Comparison of ENCODE assay signal across 26 cellular contexts in genomic region chr5:176490291-176490690, GRCh38. TPM values are rescaled to one million over a fixed set of nuclear protein-coding genes. Genes with fewer than 3 reads are reported as not detected.
DNase-seq lines count a peak whose midpoint lies in the region; ATAC-seq and TF ChIP-seq lines count a peak whose summit lies in the region.
"Had no signal": no experiment of that assay in that cellular context is flagged by ENCODE, and none has a peak within 500 bp of the region (broad histone marks: within the 10 kb centered on the region; RNA-seq: fewer than 3 reads in every experiment).

No MANE protein-coding gene starts in this region.

- H3K4me3 Mint-ChIP-seq in CD4-positive, alpha-beta memory T cell: peak overlapping the region in 4 of 8 donors; percentile 38 to 61 (median 48)
- no peak overlapping the region for H3K4me3 Mint-ChIP-seq in neural progenitor cell
- H3K4me3 Mint-ChIP-seq: activated T-cell treated with anti-CD3 and anti-CD28 coated beads, Interleukin-2, amount 50 U/mL, for 72 hours; stimulated activated effector memory CD8-positive, alpha-beta T cell treated with anti-CD3 and anti-CD28 coated beads, Interleukin-12 subunit alpha, Interleukin-12 subunit beta, amount 100 ng/mL, for 72 hours had no signal

- DNase-seq in AG04450 (ENCODE audit: low read depth, low spot score) (no peak), PC-3 (peak; percentile 44), epithelial cell of prostate (ENCODE audit: low read depth, low spot score) (no peak), neural progenitor cell (ENCODE audit: low spot score) (no peak), HUDEP-2 (lab: John Stamatoyannopoulos, UW; ENCODE audit: unreplicated experiment in 76 of 76) (no peak)
- DNase-seq in CD4-positive, alpha-beta memory T cell: no peak
- DNase-seq: activated CD4-positive, alpha-beta T cell treated with anti-CD3 and anti-CD28 coated beads for 1 hour; activated naive CD4-positive, alpha-beta T cell treated with anti-CD3 and anti-CD28 coated beads, Interleukin-2, amount 50 U/mL, for 16 hours; activated T-cell treated with anti-CD3 and anti-CD28 coated beads, Interleukin-2, amount 50 U/mL, for 72 hours; colonic mucosa; DMS79; effector memory CD4-positive, alpha-beta T cell; GM23248; Karpas-422; midbrain; natural killer cell; NCI-H1048; NCI-H187 treated with DMSO at 0.1 percent for 48 hours; NCI-H69; stimulated activated CD4-positive, alpha-beta T cell treated with anti-CD3 and anti-CD28 coated beads, Interleukin-2, amount 100 ng/mL, for 24 hours had no signal

- H3K27me3 ChIP-seq in AG04450 (ENCODE audit: control insufficient read depth, insufficient read depth, low read length) (no peaks in the 10 kb centered on the region), PC-3 (ENCODE audit: low read length) (no peaks in the 10 kb centered on the region), neural progenitor cell (no peaks in the 10 kb centered on the region)
- H3K27me3 ChIP-seq in CD4-positive, alpha-beta memory T cell (ENCODE audit: insufficient read depth, low read length): no peaks in the 10 kb centered on the region
- H3K27me3 ChIP-seq: colonic mucosa, esophagus muscularis mucosa, gastroesophageal sphincter had no signal

- H3F3A ChIP-seq in PC-3 (ENCODE audit: low read length, unreplicated experiment): peaks cover 21% of the 10 kb centered on the region
- no peaks in the 10 kb centered on the region for H3F3A ChIP-seq in neural progenitor cell (ENCODE audit: low read depth)

- H3K4me1 Mint-ChIP-seq in CD4-positive, alpha-beta memory T cell: peaks cover 23 to 49% (median 34%) of the 10 kb centered on the region in 4 donors
- H3K4me1 Mint-ChIP-seq in neural progenitor cell: no peaks in the 10 kb centered on the region

- H3K4me3 ChIP-seq in AG04450 (ENCODE audit: low read depth, low read length) (no peak overlapping the region), PC-3 (ENCODE audit: low read length) (peak overlapping the region; percentile 12; the same call in 1 of the 2 replicates), neural progenitor cell (no peak overlapping the region)
- H3K4me3 ChIP-seq in CD4-positive, alpha-beta memory T cell (ENCODE audit: low read length in 2 of 2): no peak overlapping the region
- H3K4me3 ChIP-seq: colonic mucosa, esophagus muscularis mucosa, gastroesophageal sphincter, GM23248, smooth muscle cell had no signal

- H3K9ac ChIP-seq in PC-3 (ENCODE audit: low read length) (no peak overlapping the region), neural progenitor cell (no peak overlapping the region)
- H3K9ac ChIP-seq: GM23248 had no signal

- intact Hi-C loops in CD4-positive, alpha-beta memory T cell (cut with micrococcal nuclease): loop anchor here (5.0 kb wide), 1 partner anchor 47 kb away; the partner anchor contains the start of gene RNF44
- intact Hi-C loops in PC-3 (cut with micrococcal nuclease): loop anchor here (2.0 kb wide), 2 partner anchors 17 to 41 kb away; partner anchors contain the start of gene FAF2

- peak; percentile 21 for ATAC-seq in PC-3
- ATAC-seq in HG02885 (IDR thresholded peaks at IDR 0.05; ENCODE audit: poor library complexity, unreplicated experiment): no peak
- ATAC-seq: activated T-cell treated with anti-CD3 and anti-CD28 coated beads, Interleukin-2, amount 50 U/mL, for 72 hours; gastroesophageal sphincter; natural killer cell; stimulated activated effector memory CD8-positive, alpha-beta T cell treated with anti-CD3 and anti-CD28 coated beads, Interleukin-12 subunit alpha, Interleukin-12 subunit beta, amount 100 ng/mL, for 72 hours had no signal

- BruUV-seq in PC-3 (replicated peaks; lab: Mats Ljungman, UMichigan): no TSS peak

- POLR2A ChIA-PET in AG04450 (lab: Yijun Ruan, JAX): interaction anchor here (1.2 to 1.5 kb wide), 2 partner anchors 16 to 24 kb away, joined by 7 to 9 read pairs; no protein-coding TSS in a partner anchor
- POLR2A ChIA-PET in CD4-positive, alpha-beta memory T cell (lab: Charles Lee; ENCODE audit: partially characterized antibody): interaction anchor here (1.2 kb wide), 1 partner anchor 48 kb away, joined by 3 read pairs; the partner anchor contains the start of gene RNF44
- POLR2A ChIA-PET in PC-3 (lab: Charles Lee; ENCODE audit: unreplicated experiment): no interaction called here

- H3K9me2 ChIP-seq in PC-3 (replicated peaks; ENCODE audit: low read length): no peaks in the 10 kb centered on the region

- no peaks in the 10 kb centered on the region for H3K9me3 Mint-ChIP-seq in CD4-positive, alpha-beta memory T cell
- no peaks in the 10 kb centered on the region for H3K9me3 Mint-ChIP-seq in neural progenitor cell
- H3K9me3 Mint-ChIP-seq: activated T-cell treated with anti-CD3 and anti-CD28 coated beads, Interleukin-2, amount 50 U/mL, for 72 hours; natural killer cell; stimulated activated effector memory CD8-positive, alpha-beta T cell treated with anti-CD3 and anti-CD28 coated beads, Interleukin-12 subunit alpha, Interleukin-12 subunit beta, amount 100 ng/mL, for 72 hours had no signal

- H2AFZ ChIP-seq in PC-3 (ENCODE audit: low read length) (no peak overlapping the region), neural progenitor cell (replicated peaks) (no peak overlapping the region)
- H2AFZ ChIP-seq: GM23248 had no signal

- H3K4me2 ChIP-seq in PC-3 (ENCODE audit: low read length) (peak overlapping the region; percentile 49), neural progenitor cell (no peak overlapping the region)
- H3K4me2 ChIP-seq: smooth muscle cell had no signal

- peak overlapping the region; percentile 42 for H3K27ac ChIP-seq in AG04450 (ENCODE audit: low read depth, low read length)
- no peak overlapping the region for H3K27ac ChIP-seq in CD4-positive, alpha-beta memory T cell (ENCODE audit: low read depth, low read length)
- peak overlapping the region; percentile 65 for H3K27ac ChIP-seq in PC-3 (ENCODE audit: low read length)
- peak overlapping the region; percentile 70 for H3K27ac ChIP-seq in epithelial cell of prostate
- H3K27ac ChIP-seq in neural progenitor cell: no peak overlapping the region
- H3K27ac ChIP-seq: colonic mucosa, esophagus muscularis mucosa, gastroesophageal sphincter, GM23248 had no signal

- H4K20me1 ChIP-seq in PC-3 (ENCODE audit: low read length): peaks cover 13% of the 10 kb centered on the region; the same call in 1 of the 2 replicates
- peaks cover 12% of the 10 kb centered on the region for H4K20me1 ChIP-seq in neural progenitor cell (ENCODE audit: low read depth)

- CTCF ChIA-PET in AG04450 (lab: Charles Lee) (interaction anchor here (1.4 to 2.7 kb wide), 2 partner anchors 42 to 170 kb away, joined by 3 to 17 read pairs; partner anchors contain the start of gene FAF2), PC-3 (lab: Charles Lee) (no interaction called here)
- CTCF ChIA-PET in CD4-positive, alpha-beta memory T cell (lab: Charles Lee; ENCODE audit: partially characterized antibody): interaction anchor here (0.6 to 0.9 kb wide), 3 partner anchors 45 to 170 kb away, joined by 3 to 4 read pairs (median 3); no protein-coding TSS in a partner anchor

- peaks cover 25% of the 10 kb centered on the region for H3K4me1 ChIP-seq in CD4-positive, alpha-beta memory T cell (ENCODE audit: insufficient read depth, low read length)
- H3K4me1 ChIP-seq in PC-3 (ENCODE audit: insufficient read depth, low read length): peaks cover 47% of the 10 kb centered on the region
- H3K4me1 ChIP-seq in neural progenitor cell: no peaks in the 10 kb centered on the region
- H3K4me1 ChIP-seq: colonic mucosa had no signal

- H3K36me3 Mint-ChIP-seq in CD4-positive, alpha-beta memory T cell: peaks cover 67 to 73% of the 10 kb centered on the region in 2 donors
- H3K36me3 Mint-ChIP-seq in neural progenitor cell: peaks cover 39% of the 10 kb centered on the region

- TF ChIP-seq CTCF in AG04450 (IDR thresholded peaks at IDR 0.05; ENCODE audit: low read depth, low read length) (no peak), PC-3 (conservative IDR thresholded peaks at IDR 0.05; ENCODE audit: low read depth, low read length) (peak; percentile 40), neural progenitor cell (IDR thresholded peaks at IDR 0.05) (no peak)

- peaks cover 34% of the 10 kb centered on the region for H3K79me2 ChIP-seq in PC-3 (ENCODE audit: low read length)
- no peaks in the 10 kb centered on the region for H3K79me2 ChIP-seq in neural progenitor cell (ENCODE audit: low read depth)

- H3K27me3 Mint-ChIP-seq in CD4-positive, alpha-beta memory T cell: no peaks in the 10 kb centered on the region
- H3K27me3 Mint-ChIP-seq in neural progenitor cell (ENCODE audit: insufficient read depth, low read depth): peaks cover 2% of the 10 kb centered on the region

- peak overlapping the region in 4 of 7 donors; percentile 2 to 79 (median 64) for H3K27ac Mint-ChIP-seq in CD4-positive, alpha-beta memory T cell
- no peak overlapping the region for H3K27ac Mint-ChIP-seq in neural progenitor cell
- H3K27ac Mint-ChIP-seq: activated T-cell treated with anti-CD3 and anti-CD28 coated beads, Interleukin-2, amount 50 U/mL, for 72 hours had no signal

- H3K36me3 ChIP-seq in CD4-positive, alpha-beta memory T cell (ENCODE audit: insufficient read depth, low read length): peaks cover 47% of the 10 kb centered on the region
- H3K36me3 ChIP-seq in PC-3 (ENCODE audit: low read depth, low read length) (peaks cover 55% of the 10 kb centered on the region), neural progenitor cell (peaks cover 22% of the 10 kb centered on the region)
- H3K36me3 ChIP-seq: colonic mucosa had no signal

- H3K9me3 ChIP-seq in AG04450 (ENCODE audit: control insufficient read depth, insufficient read depth, low read length): no peaks in the 10 kb centered on the region
- H3K9me3 ChIP-seq in CD4-positive, alpha-beta memory T cell (ENCODE audit: control insufficient read depth in 1 of 2, low read length in 2 of 2): no peaks in the 10 kb centered on the region
- no peaks in the 10 kb centered on the region for H3K9me3 ChIP-seq in PC-3 (ENCODE audit: low read length)
- H3K9me3 ChIP-seq in neural progenitor cell (ENCODE audit: low read depth): no peaks in the 10 kb centered on the region
- H3K9me3 ChIP-seq: colonic mucosa, esophagus muscularis mucosa, gastroesophageal sphincter had no signal

RNA-seq across cellular contexts. Expression of gene FAF2, which starts 42.1 kb away (rescaled TPM):
- 57.1 and 68.7 TPM in 2 replicates for polyA plus RNA-seq in AG04450 (2011; rRNA removed)
- 65.0 and 70.5 TPM in 2 replicates for polyA minus RNA-seq in AG04450 (2011; rRNA and poly(A)+ RNA removed)
- total RNA-seq in CD4-positive, alpha-beta memory T cell: 10 to 100 TPM; 32.3 to 33.6 TPM
- 10 to 100 TPM; 10.8 to 18.4 TPM for polyA plus RNA-seq in CD4-positive, alpha-beta memory T cell
- total RNA-seq in PC-3 (2014; rRNA removed): 51.4 TPM in 2 replicates
- 32.3 and 33.4 TPM in 2 replicates for total RNA-seq in neural progenitor cell (ENCODE audit: low replicate concordance)

RNA-seq across cellular contexts. Expression of gene RNF44, which starts 46.9 kb away (rescaled TPM):
- polyA plus RNA-seq in AG04450 (2011; rRNA removed): 4.0 and 4.5 TPM in 2 replicates
- polyA minus RNA-seq in AG04450 (2011; rRNA and poly(A)+ RNA removed): 4.6 and 5.8 TPM in 2 replicates
- total RNA-seq in CD4-positive, alpha-beta memory T cell: 100 to 1,000 TPM; 247 to 262 TPM
- polyA plus RNA-seq in CD4-positive, alpha-beta memory T cell: 1 to 10 TPM; 1.1 to 7.1 TPM
- total RNA-seq in PC-3 (2014; rRNA removed): 19.2 and 28.3 TPM in 2 replicates
- total RNA-seq in neural progenitor cell (ENCODE audit: low replicate concordance): 11.7 and 38.7 TPM in 2 replicates

RNA-seq across cellular contexts. Expression of gene CDHR2, which starts 58.9 kb away (rescaled TPM):
- not detected in 2 replicates for polyA plus RNA-seq in AG04450 (2011; rRNA removed)
- not detected in 2 replicates for polyA minus RNA-seq in AG04450 (2011; rRNA and poly(A)+ RNA removed)
- total RNA-seq in CD4-positive, alpha-beta memory T cell: 1 to 10 TPM; 2.9 TPM
- not detected for polyA plus RNA-seq in CD4-positive, alpha-beta memory T cell
- 0.07 TPM in 1 of 2 replicates, not detected in the other for total RNA-seq in PC-3 (2014; rRNA removed)
- total RNA-seq in neural progenitor cell (ENCODE audit: low replicate concordance): not detected in 2 replicates
- total RNA-seq: GM23248, renal cortical epithelial cell had no signal
- polyA plus RNA-seq: GM23248, smooth muscle cell had no signal

Comparison
In these comparisons a context has a peak if more than half of its experiments do, and no peak if none do; other contexts are left out.
1. H3K27ac ChIP-seq: peak in AG04450 (single experiment), PC-3 (single experiment) and epithelial cell of prostate (single experiment); none in CD4-positive, alpha-beta memory T cell (single experiment) and neural progenitor cell (single experiment).